Comparison of ENCODE assay signal across 11 cellular contexts in genomic region chr2:237617305-237617982, GRCh38. TPM values are rescaled to one million over a fixed set of nuclear protein-coding genes. Genes with fewer than 3 reads are reported as not detected.
DNase-seq lines count a peak whose midpoint lies in the region; ATAC-seq, FAIRE-seq and TF ChIP-seq lines count a peak whose summit lies in the region.
"Had no signal": no experiment of that assay in that cellular context is flagged by ENCODE, and none has a peak within 500 bp of the region (broad histone marks: within the 10 kb centered on the region; RNA-seq: fewer than 3 reads in every experiment).

No MANE protein-coding gene starts in this region.

- H3K79me2 ChIP-seq in Karpas-422 (ENCODE audit: low read length), result no peaks in the 10 kb centered on the region

- H3K36me3 ChIP-seq in gastroesophageal sphincter (no peaks in the 10 kb centered on the region), skeletal muscle satellite cell (ENCODE audit: insufficient read depth, low read length) (no peaks in the 10 kb centered on the region), Karpas-422 (ENCODE audit: insufficient read depth, low read length) (no peaks in the 10 kb centered on the region)

- H3K27me3 ChIP-seq in gastroesophageal sphincter (no peaks in the 10 kb centered on the region), skeletal muscle satellite cell (ENCODE audit: control insufficient read depth, insufficient read depth, low read length) (no peaks in the 10 kb centered on the region), Karpas-422 (ENCODE audit: low read length) (no peaks in the 10 kb centered on the region)

- H3K9me3 ChIP-seq in gastroesophageal sphincter, result no peaks in the 10 kb centered on the region
- no peaks in the 10 kb centered on the region for H3K9me3 ChIP-seq in skeletal muscle satellite cell (replicated peaks; ENCODE audit: low read length)
- H3K9me3 ChIP-seq in Karpas-422 (ENCODE audit: low read length), result no peaks in the 10 kb centered on the region

- no peak overlapping the region for H2AFZ ChIP-seq in Karpas-422 (ENCODE audit: low read length)

- ATAC-seq in gastroesophageal sphincter, result peak; percentile 3
- no peak for ATAC-seq in HG02973 (IDR thresholded peaks at IDR 0.05; ENCODE audit: unreplicated experiment)

- TF ChIP-seq EP300 in gastroesophageal sphincter (IDR thresholded peaks at IDR 0.05), result no peak

- peak; percentile 48 for FAIRE-seq in D721Med (lab: Jason Lieb, UNC)
- FAIRE-seq: RCC 7860 had no signal

- no peak for TF ChIP-seq POLR2A in gastroesophageal sphincter (IDR thresholded peaks at IDR 0.05)

- H3K4me3 ChIP-seq in gastroesophageal sphincter, result no peak overlapping the region
- no peak overlapping the region for H3K4me3 ChIP-seq in skeletal muscle satellite cell (ENCODE audit: low read length)
- H3K4me3 ChIP-seq in Karpas-422 (ENCODE audit: low read length), result no peak overlapping the region

- H3K9ac ChIP-seq in skeletal muscle satellite cell (ENCODE audit: low read depth, low read length) (peak overlapping the region; percentile 82), Karpas-422 (ENCODE audit: low read length) (no peak overlapping the region)

- DNase-seq in D721Med (ENCODE audit: insufficient read length, low spot score) (no peak), NCI-H82 treated with DMSO at 0.1 percent for 48 hours (lab: John Stamatoyannopoulos, UW; ENCODE audit: unreplicated experiment) (peak; percentile 78), Karpas-422 (no peak), SHP77 (lab: John Stamatoyannopoulos, UW) (no peak)
- no peak for DNase-seq in activated CD8-positive, alpha-beta memory T cell treated with anti-CD3 and anti-CD28 coated beads, Interleukin-2, amount 50 U/mL, for 4 hours
- DNase-seq: NCI-H1048; stimulated activated CD4-positive, alpha-beta T cell treated with anti-CD3 and anti-CD28 coated beads, Interleukin-4, amount 100 ng/mL, for 1 hour had no signal

- H3K27ac ChIP-seq in gastroesophageal sphincter, result peak overlapping the region; percentile 75 to 93 (median 87)
- no peak overlapping the region for H3K27ac ChIP-seq in Karpas-422 (ENCODE audit: low read length)

- 49 to 50% methylated on average over 3 to 6 of the region's 10 CpGs for WGBS in gastroesophageal sphincter (ENCODE audit: low coverage in 1 of 2), 2 donors

- peaks cover 19 to 40% (median 20%) of the 10 kb centered on the region in 3 donors for H3K4me1 ChIP-seq in gastroesophageal sphincter
- peaks cover 38% of the 10 kb centered on the region for H3K4me1 ChIP-seq in skeletal muscle satellite cell (ENCODE audit: control insufficient read depth, insufficient read depth, low read length)
- no peaks in the 10 kb centered on the region for H3K4me1 ChIP-seq in Karpas-422 (ENCODE audit: low read length)

- H4K20me1 ChIP-seq in Karpas-422 (ENCODE audit: insufficient read depth, low read depth, low read length), result no peaks in the 10 kb centered on the region

- H3K4me2 ChIP-seq in skeletal muscle satellite cell (ENCODE audit: low read length) (peak overlapping the region; percentile 59), Karpas-422 (ENCODE audit: low read depth, low read length, poor library complexity, severe bottlenecking) (no peak overlapping the region)

- TF ChIP-seq CTCF in D721Med (IDR thresholded peaks at IDR 0.05; ENCODE audit: insufficient read depth, missing control alignments) (no peak), gastroesophageal sphincter (IDR thresholded peaks at IDR 0.05) (no peak)

- no peaks in the 10 kb centered on the region for H3K9me2 ChIP-seq in Karpas-422 (replicated peaks; ENCODE audit: insufficient read depth, low read length)

RNA-seq across cellular contexts. Expression of gene LRRFIP1, which starts 9.9 kb away (rescaled TPM):
- total RNA-seq in gastroesophageal sphincter, result 100 to 1,000 TPM; 164 to 225 (median 179) TPM
- total RNA-seq in skeletal muscle satellite cell (2012; rRNA removed), result 41.6 and 46.3 TPM in 2 replicates
- 29.9 and 30.7 TPM in 2 replicates for total RNA-seq in Karpas-422 (2014; rRNA removed; shearing (Covaris generic); ENCODE audit: low replicate concordance)

RNA-seq across cellular contexts. Expression of gene RAB17, which starts 26.9 kb away (rescaled TPM):
- total RNA-seq in gastroesophageal sphincter, result 1 to 10 TPM in 3 of 4 donors, under 1 TPM in 1; 0.81 to 6.7 (median 3.2) TPM
- total RNA-seq in skeletal muscle satellite cell (2012; rRNA removed), result 0.22 and 0.25 TPM in 2 replicates
- total RNA-seq in Karpas-422 (2014; rRNA removed; shearing (Covaris generic); ENCODE audit: low replicate concordance), result 1.3 and 2.9 TPM in 2 replicates

RNA-seq across cellular contexts. Expression of gene PRLH, which starts 51.1 kb away (rescaled TPM):
- total RNA-seq in gastroesophageal sphincter, result not detected
- total RNA-seq in skeletal muscle satellite cell (2012; rRNA removed), result not detected in 2 replicates
- not detected in 2 replicates for total RNA-seq in Karpas-422 (2014; rRNA removed; shearing (Covaris generic); ENCODE audit: low replicate concordance)
